In genomic region chr2:9205963-9206948, GRCh38 we compare ENCODE assay signal across 8 cellular contexts. TPM values are rescaled to one million over a fixed set of nuclear protein-coding genes. Genes with fewer than 3 reads are reported as not detected.
DNase-seq lines count a peak whose midpoint lies in the region; ATAC-seq and TF ChIP-seq lines count a peak whose summit lies in the region.

Gene ASAP2 (plus strand): TSS chr2:9206812. CDS start chr2:9207105, 293 bp downstream.

- H3K9me3 Mint-ChIP-seq in activated naive CD4-positive, alpha-beta T cell treated with anti-CD3 and anti-CD28 coated beads for 36 hours: no peaks in the 10 kb centered on the region
- no peaks in the 10 kb centered on the region for H3K9me3 Mint-ChIP-seq in nephron progenitor cell

- ATAC-seq in GM18502 (IDR thresholded peaks at IDR 0.05; ENCODE audit: poor library complexity, unreplicated experiment) (peak; percentile 61), HG03280 (IDR thresholded peaks at IDR 0.05; ENCODE audit: unreplicated experiment) (peak; percentile 69), gastroesophageal sphincter (peak; percentile 93)

- peak within 1 kb of the TSS; percentile 21 to 93 (median 92) for H3K27ac ChIP-seq in gastroesophageal sphincter
- peak within 1 kb of the TSS; percentile 93 to 97 (median 95) for H3K27ac ChIP-seq in transverse colon

- H3K4me1 ChIP-seq in gastroesophageal sphincter (peaks cover 0 to 47% (median 3%) of the 10 kb centered on the region in 3 donors), transverse colon (peaks cover 0 to 41% (median 28%) of the 10 kb centered on the region in 4 donors)

- DNase-seq in AG08395 (ENCODE audit: low spot score) (peak; percentile 91), NCI-H774 (lab: John Stamatoyannopoulos, UW) (peak; percentile 74), nephron progenitor cell (peak; percentile 82), transverse colon (peak; percentile 78)
- peak; percentile 44 for DNase-seq in activated naive CD4-positive, alpha-beta T cell treated with anti-CD3 and anti-CD28 coated beads for 36 hours

- 7 to 8% methylated on average over 5 to 16 of the region's 128 CpGs for WGBS in gastroesophageal sphincter (ENCODE audit: low coverage in 1 of 2), 2 donors
- 2% methylated on average over 62 of the region's 128 CpGs; no CpG with 5 or more reads in 1 of the 2 donors for WGBS in transverse colon (ENCODE audit: low coverage in 1 of 2), 2 donors

- TF ChIP-seq POLR2A in gastroesophageal sphincter (IDR thresholded peaks at IDR 0.05) (peak; percentile 17 to 22), transverse colon (IDR thresholded peaks at IDR 0.05) (no peak)

- intact Hi-C loops in activated naive CD4-positive, alpha-beta T cell treated with anti-CD3 and anti-CD28 coated beads for 36 hours (cut with micrococcal nuclease): loop anchor here (1.0 to 10.0 kb wide), 2 partner anchors 217 to 349 kb away; partner anchors contain the start of genes ADAM17, CPSF3 and ITGB1BP1
- intact Hi-C loops in transverse colon (cut with DNase I; ENCODE audit: low total_unique reads): loop anchor here (5.0 to 10.0 kb wide), 2 partner anchors 61 to 126 kb away; no protein-coding TSS in a partner anchor

- H3K4me3 ChIP-seq in gastroesophageal sphincter (peak within 1 kb of the TSS; percentile 53 to 87), transverse colon (peak within 1 kb of the TSS; percentile 73 to 97 (median 90))

- H3K27ac Mint-ChIP-seq in activated naive CD4-positive, alpha-beta T cell treated with anti-CD3 and anti-CD28 coated beads for 36 hours: no peak within 1 kb of the TSS
- no peak within 1 kb of the TSS for H3K27ac Mint-ChIP-seq in nephron progenitor cell

- CTCF ChIA-PET in activated naive CD4-positive, alpha-beta T cell treated with anti-CD3 and anti-CD28 coated beads for 36 hours (lab: Charles Lee): interaction anchor here (0.5 to 1.7 kb wide), 5 partner anchors 12 to 429 kb away, joined by 3 to 7 read pairs (median 5); no protein-coding TSS in a partner anchor

- H3K4me3 Mint-ChIP-seq in activated naive CD4-positive, alpha-beta T cell treated with anti-CD3 and anti-CD28 coated beads for 36 hours: peak within 1 kb of the TSS; percentile 65
- H3K4me3 Mint-ChIP-seq in nephron progenitor cell: peak within 1 kb of the TSS; percentile 91

- in situ Hi-C loops in transverse colon (cut with MboI; ENCODE audit: low pct_ligation_motif_present in 1 of 4, low pct_unique_long_range_greater_than_20kb in 1 of 4, low sequenced_read_pairs in 3 of 4): loop anchor here in 1 of 4 donors (25.0 kb wide), 1 partner anchor 131 kb away; no protein-coding TSS in a partner anchor

- H3K4me1 Mint-ChIP-seq in activated naive CD4-positive, alpha-beta T cell treated with anti-CD3 and anti-CD28 coated beads for 36 hours (ENCODE audit: low read depth): peaks cover 5% of the 10 kb centered on the region
- peaks cover 41% of the 10 kb centered on the region for H3K4me1 Mint-ChIP-seq in nephron progenitor cell

- TF ChIP-seq CTCF in gastroesophageal sphincter (IDR thresholded peaks at IDR 0.05) (peak; percentile 67 to 92 (median 88)), nephron progenitor cell (IDR thresholded peaks at IDR 0.05) (peak; percentile 59), transverse colon (IDR thresholded peaks at IDR 0.05) (peak; percentile 78 to 88 (median 84))

- peaks cover 45% of the 10 kb centered on the region for H3K27me3 Mint-ChIP-seq in activated naive CD4-positive, alpha-beta T cell treated with anti-CD3 and anti-CD28 coated beads for 36 hours (ENCODE audit: low read depth)
- peaks cover 9% of the 10 kb centered on the region for H3K27me3 Mint-ChIP-seq in nephron progenitor cell (ENCODE audit: low read depth, poor library complexity)

- TF ChIP-seq EP300 in gastroesophageal sphincter (IDR thresholded peaks at IDR 0.05): no peak
- no peak for TF ChIP-seq EP300 in transverse colon (IDR thresholded peaks at IDR 0.05; ENCODE audit: low read depth)

- no peaks in the 10 kb centered on the region for H3K36me3 ChIP-seq in gastroesophageal sphincter
- H3K36me3 ChIP-seq in transverse colon: no peaks in the 10 kb centered on the region

- H3K9me3 ChIP-seq in gastroesophageal sphincter (no peaks in the 10 kb centered on the region), transverse colon (no peaks in the 10 kb centered on the region)

- no peaks in the 10 kb centered on the region for H3K36me3 Mint-ChIP-seq in activated naive CD4-positive, alpha-beta T cell treated with anti-CD3 and anti-CD28 coated beads for 36 hours (ENCODE audit: low read depth)
- H3K36me3 Mint-ChIP-seq in nephron progenitor cell (ENCODE audit: low read depth): peaks cover 7% of the 10 kb centered on the region

- no peaks in the 10 kb centered on the region for H3K27me3 ChIP-seq in gastroesophageal sphincter
- H3K27me3 ChIP-seq in transverse colon: no peaks in the 10 kb centered on the region

RNA-seq across cellular contexts. Expression of gene ASAP2, which starts in this region (rescaled TPM):
- total RNA-seq in activated naive CD4-positive, alpha-beta T cell treated with anti-CD3 and anti-CD28 coated beads for 36 hours: under 1 TPM; 0.14 to 0.15 TPM
- total RNA-seq in gastroesophageal sphincter: 10 to 100 TPM; 18.3 to 31.4 (median 26.2) TPM
- total RNA-seq in transverse colon: 10 to 100 TPM; 33.2 to 62.1 (median 54.5) TPM

Comparison
In these comparisons a context has a peak if more than half of its experiments do, and no peak if none do; other contexts are left out.
1. Peak in every context shown above with its lines: DNase-seq, ATAC-seq, H3K4me3 ChIP-seq and H3K27ac ChIP-seq.
2. RNA of gene ASAP2 (total RNA-seq): 33.2 to 62.1 TPM in transverse colon and 18.3 to 31.4 TPM in gastroesophageal sphincter; 0.14 to 0.15 TPM in activated naive CD4-positive, alpha-beta T cell treated with anti-CD3 and anti-CD28 coated beads for 36 hours; every median in the first group is over 10 times any median in the second.
3. Peak in DNase-seq in activated naive CD4-positive, alpha-beta T cell treated with anti-CD3 and anti-CD28 coated beads for 36 hours; RNA of the gene not detected or under 1 TPM.